In genomic region chr3:13895155-13896105, GRCh38 we compare ENCODE assay signal across 8 cellular contexts. TPM values are rescaled to one million over a fixed set of nuclear protein-coding genes. Genes with fewer than 3 reads are reported as not detected.
DNase-seq lines count a peak whose midpoint lies in the region; ATAC-seq and TF ChIP-seq lines count a peak whose summit lies in the region.

No MANE protein-coding gene starts in this region.

- H3K27ac Mint-ChIP-seq in neural progenitor cell = no peak overlapping the region
- H3K27ac Mint-ChIP-seq in stimulated activated naive CD8-positive, alpha-beta T cell treated with anti-CD3 and anti-CD28 coated beads, Interleukin-15, amount 100 ng/mL, for 72 hours = peak overlapping the region; percentile 94 to 96

- peaks cover 15% of the 10 kb centered on the region for H3K4me1 Mint-ChIP-seq in neural progenitor cell
- peaks cover 36% of the 10 kb centered on the region for H3K4me1 Mint-ChIP-seq in stimulated activated naive CD8-positive, alpha-beta T cell treated with anti-CD3 and anti-CD28 coated beads, Interleukin-15, amount 100 ng/mL, for 72 hours

- peak overlapping the region; percentile 89 for H3K4me3 Mint-ChIP-seq in neural progenitor cell
- peak overlapping the region; percentile 91 to 92 for H3K4me3 Mint-ChIP-seq in stimulated activated naive CD8-positive, alpha-beta T cell treated with anti-CD3 and anti-CD28 coated beads, Interleukin-15, amount 100 ng/mL, for 72 hours

- H3F3A ChIP-seq in neural progenitor cell (ENCODE audit: low read depth) = peaks cover 10% of the 10 kb centered on the region

- TF ChIP-seq CTCF in foreskin keratinocyte (conservative IDR thresholded peaks at IDR 0.05) (no peak), neural progenitor cell (IDR thresholded peaks at IDR 0.05) (no peak)

- no peaks in the 10 kb centered on the region for H3K36me3 Mint-ChIP-seq in neural progenitor cell

- no peaks in the 10 kb centered on the region for H4K20me1 ChIP-seq in neural progenitor cell (ENCODE audit: low read depth)

- peaks cover 14% of the 10 kb centered on the region for H3K9me3 Mint-ChIP-seq in neural progenitor cell
- peaks cover 15 to 42% of the 10 kb centered on the region in 2 donors for H3K9me3 Mint-ChIP-seq in stimulated activated naive CD8-positive, alpha-beta T cell treated with anti-CD3 and anti-CD28 coated beads, Interleukin-15, amount 100 ng/mL, for 72 hours

- peak overlapping the region; percentile 93 for H3K4me2 ChIP-seq in neural progenitor cell

- no peaks in the 10 kb centered on the region for H3K9me3 ChIP-seq in neural progenitor cell (ENCODE audit: low read depth)

- peaks cover 9% of the 10 kb centered on the region for H3K27me3 Mint-ChIP-seq in neural progenitor cell (ENCODE audit: insufficient read depth, low read depth)
- no peaks in the 10 kb centered on the region for H3K27me3 Mint-ChIP-seq in stimulated activated naive CD8-positive, alpha-beta T cell treated with anti-CD3 and anti-CD28 coated beads, Interleukin-15, amount 100 ng/mL, for 72 hours

- H3K27me3 ChIP-seq in foreskin keratinocyte = no peaks in the 10 kb centered on the region
- peaks cover 34% of the 10 kb centered on the region for H3K27me3 ChIP-seq in neural progenitor cell

- no peak overlapping the region for H3K27ac ChIP-seq in foreskin keratinocyte
- no peak overlapping the region for H3K27ac ChIP-seq in neural progenitor cell

- H3K79me2 ChIP-seq in neural progenitor cell (ENCODE audit: low read depth) = no peaks in the 10 kb centered on the region

- DNase-seq in COLO829 (ENCODE audit: low spot score) = peak; percentile 65
- peak; percentile 33 for DNase-seq in HS-5 (ENCODE audit: low read depth)
- peak; percentile 92 for DNase-seq in RPMI8226
- peak; percentile 76 to 92 (median 88) for DNase-seq in activated naive CD4-positive, alpha-beta T cell (lab: John Stamatoyannopoulos, UW)
- DNase-seq in foreskin keratinocyte = peak; percentile 62 to 82
- DNase-seq in neural progenitor cell (ENCODE audit: low spot score) = peak; percentile 97
- DNase-seq in stimulated activated naive CD8-positive, alpha-beta T cell treated with anti-CD3 and anti-CD28 coated beads, Interleukin-15, amount 100 ng/mL, for 72 hours = peak; percentile 98

- H3K4me1 ChIP-seq in foreskin keratinocyte (peaks cover 12% of the 10 kb centered on the region), neural progenitor cell (peaks cover 6% of the 10 kb centered on the region)

- H3K36me3 ChIP-seq in neural progenitor cell = no peaks in the 10 kb centered on the region

- H3K9ac ChIP-seq in neural progenitor cell = no peak overlapping the region

- H3K4me3 ChIP-seq in neural progenitor cell = peak overlapping the region; percentile 64

- ATAC-seq in GM21360 (IDR thresholded peaks at IDR 0.05; ENCODE audit: unreplicated experiment) = peak; percentile 98
- peak; percentile 93 for ATAC-seq in foreskin keratinocyte
- ATAC-seq in stimulated activated naive CD8-positive, alpha-beta T cell treated with anti-CD3 and anti-CD28 coated beads, Interleukin-15, amount 100 ng/mL, for 72 hours = peak; percentile 97

- peak overlapping the region; percentile 93 for H2AFZ ChIP-seq in neural progenitor cell (replicated peaks)

RNA-seq across cellular contexts. Expression of gene WNT7A, which starts 15.6 kb away (rescaled TPM):
- 48.2 and 65.5 TPM in 2 replicates for total RNA-seq in foreskin keratinocyte
- 42.2 and 54.1 TPM in 2 replicates for polyA plus RNA-seq in foreskin keratinocyte
- not detected in 2 replicates for total RNA-seq in neural progenitor cell (ENCODE audit: low replicate concordance)

Comparison
In these comparisons a context has a peak if more than half of its experiments do, and no peak if none do; other contexts are left out.
1. DNase-seq: peak in every context shown above with its lines; median percentile 98 in stimulated activated naive CD8-positive, alpha-beta T cell treated with anti-CD3 and anti-CD28 coated beads, Interleukin-15, amount 100 ng/mL, for 72 hours; 97 in neural progenitor cell; 92 in RPMI8226; 88 in activated naive CD4-positive, alpha-beta T cell; 72 in foreskin keratinocyte; 65 in COLO829; 33 in HS-5.
2. RNA of gene WNT7A, which starts 15.6 kb away (total RNA-seq): 48.2 to 65.5 TPM in foreskin keratinocyte; not detected in neural progenitor cell; every median in the first group is over 10 times any median in the second.
3. Peak in every context shown above with its lines, with median percentiles within 50 percentile points of each other: ATAC-seq.